9 cellular contexts compared by ENCODE assay signal in genomic region chr18:59837586-59837985, GRCh38.
DNase-seq lines count a peak whose midpoint lies in the region; ATAC-seq and TF ChIP-seq lines count a peak whose summit lies in the region.
"Had no signal": no experiment of that assay in that cellular context is flagged by ENCODE, and none has a peak within 500 bp of the region (broad histone marks: within the 10 kb centered on the region; RNA-seq: fewer than 3 reads in every experiment).

No MANE protein-coding gene starts in this region.

- H3K4me1 Mint-ChIP-seq in WTC11: peaks cover 43% of the 10 kb centered on the region

- peak; percentile 91 for TF ChIP-seq CTCF in BJ (IDR thresholded peaks at IDR 0.05; ENCODE audit: insufficient read depth, low read depth, low read length)
- peak; percentile 87 for TF ChIP-seq CTCF in WTC11 (IDR thresholded peaks at IDR 0.05)
- TF ChIP-seq CTCF in coronary artery (IDR thresholded peaks at IDR 0.05): peak; percentile 66
- peak; percentile 81 for TF ChIP-seq CTCF in lower lobe of right lung (IDR thresholded peaks at IDR 0.05)

- H3K9me3 ChIP-seq in lower lobe of right lung: no peaks in the 10 kb centered on the region

- H3K27ac ChIP-seq in coronary artery (no peak overlapping the region), lower lobe of right lung (no peak overlapping the region)

- H3K36me3 ChIP-seq in BJ (ENCODE audit: control insufficient read depth, insufficient read depth, low read length) (no peaks in the 10 kb centered on the region), lower lobe of right lung (no peaks in the 10 kb centered on the region)

- ATAC-seq in GM18907 (IDR thresholded peaks at IDR 0.05; ENCODE audit: unreplicated experiment) (peak; percentile 63), HG03139 (IDR thresholded peaks at IDR 0.05; ENCODE audit: unreplicated experiment) (peak; percentile 51), WTC11 (peak; percentile 58), lower lobe of right lung (peak; percentile 53 to 60)

- H3K9me3 Mint-ChIP-seq in WTC11: no peaks in the 10 kb centered on the region
- H3K9me3 Mint-ChIP-seq: stimulated activated naive CD8-positive, alpha-beta T cell treated with anti-CD3 and anti-CD28 coated beads, Interleukin-15, Interleukin-2, amounts not matched to agents 100 ng/mL and 50 ng/mL, for 24 hours had no signal

- DNase-seq in BJ (ENCODE audit: low read depth) (no peak), NCI-H2171 (lab: John Stamatoyannopoulos, UW) (peak; percentile 42), WTC11 (ENCODE audit: low spot score) (peak; percentile 57), coronary artery (ENCODE audit: low spot score) (no peak), lower lobe of right lung (no peak)
- DNase-seq in stimulated activated CD8-positive, alpha-beta memory T cell treated with anti-CD3 and anti-CD28 coated beads, Interleukin-7, amount 100 ng/mL, for 24 hours (ENCODE audit: low read depth): peak; percentile 4

- intact Hi-C loops in lower lobe of right lung (cut with DNase I): no loop called here

- no peak overlapping the region for H3K4me3 Mint-ChIP-seq in WTC11
- H3K4me3 Mint-ChIP-seq: stimulated activated naive CD8-positive, alpha-beta T cell treated with anti-CD3 and anti-CD28 coated beads, Interleukin-15, Interleukin-2, amounts not matched to agents 100 ng/mL and 50 ng/mL, for 24 hours had no signal

- no peaks in the 10 kb centered on the region; the same call in 1 of the 2 replicates for H3K27me3 Mint-ChIP-seq in WTC11 (ENCODE audit: low read depth)

- POLR2A ChIA-PET in BJ (lab: Charles Lee) (no interaction called here), WTC11 (lab: Charles Lee) (interaction anchor here (0.6 kb wide), 1 partner anchor 63 kb away, joined by 3 read pairs; no protein-coding TSS in a partner anchor)

- CTCF ChIA-PET in BJ (lab: Yijun Ruan, JAX): interaction anchor here (0.6 to 4.0 kb wide), 13 partner anchors 11 to 717 kb away, joined by 3 to 22 read pairs (median 4); partner anchors contain the start of gene PMAIP1
- CTCF ChIA-PET in WTC11 (lab: Charles Lee): interaction anchor here (0.6 to 4.7 kb wide), 16 partner anchors 10 to 159 kb away, joined by 3 to 43 read pairs (median 4); no protein-coding TSS in a partner anchor

- H3K4me1 ChIP-seq in lower lobe of right lung: no peaks in the 10 kb centered on the region

- no peak overlapping the region for H3K27ac Mint-ChIP-seq in WTC11
- H3K27ac Mint-ChIP-seq: stimulated activated naive CD8-positive, alpha-beta T cell treated with anti-CD3 and anti-CD28 coated beads, Interleukin-15, Interleukin-2, amounts not matched to agents 100 ng/mL and 50 ng/mL, for 24 hours had no signal

- H3K4me3 ChIP-seq in BJ (ENCODE audit: low read depth, low read length): no peak overlapping the region
- no peak overlapping the region for H3K4me3 ChIP-seq in coronary artery
- H3K4me3 ChIP-seq in lower lobe of right lung: no peak overlapping the region

- H3K27me3 ChIP-seq in BJ (ENCODE audit: control insufficient read depth, insufficient read depth, low read length): peaks cover 2% of the 10 kb centered on the region; the same call in 1 of the 2 replicates
- H3K27me3 ChIP-seq in lower lobe of right lung (ENCODE audit: low read depth): no peaks in the 10 kb centered on the region

- H3K36me3 Mint-ChIP-seq in WTC11: no peaks in the 10 kb centered on the region

TF ChIP-seq in WTC11, 78 proteins besides CTCF, POLR2A, EP300 and RAD21:
- TF ChIP-seq ZNF425 (CRISPR knock-in tag; conservative IDR thresholded peaks at IDR 0.05) (no peak), NFYB (CRISPR knock-in tag; conservative IDR thresholded peaks at IDR 0.05; ENCODE audit: low read depth) (no peak), SOX15 (CRISPR knock-in tag; IDR thresholded peaks at IDR 0.05) (no peak), GABPB1 (CRISPR knock-in tag; IDR thresholded peaks at IDR 0.05) (no peak), ELF4 (CRISPR knock-in tag; IDR thresholded peaks at IDR 0.05; ENCODE audit: low read depth) (no peak), ERG (CRISPR knock-in tag; IDR thresholded peaks at IDR 0.05) (no peak), MXD4 (CRISPR knock-in tag; IDR thresholded peaks at IDR 0.05; ENCODE audit: borderline replicate concordance) (no peak), NR2C2 (CRISPR knock-in tag; IDR thresholded peaks at IDR 0.05) (no peak), TEAD4 (CRISPR knock-in tag; IDR thresholded peaks at IDR 0.05) (no peak), IRF2 (CRISPR knock-in tag; IDR thresholded peaks at IDR 0.05; ENCODE audit: borderline replicate concordance, low read depth) (no peak), ZNF281 (CRISPR knock-in tag; IDR thresholded peaks at IDR 0.05) (no peak)

Comparison
In these comparisons a context has a peak if more than half of its experiments do, and no peak if none do; other contexts are left out.
1. DNase-seq: peak in NCI-H2171 (single experiment), WTC11 (single experiment) and stimulated activated CD8-positive, alpha-beta memory T cell treated with anti-CD3 and anti-CD28 coated beads, Interleukin-7, amount 100 ng/mL, for 24 hours (single experiment); none in BJ (single experiment), coronary artery (single experiment) and lower lobe of right lung (single experiment).
2. Peak in every context shown above with its lines, with median percentiles within 50 percentile points of each other: CTCF ChIP-seq and ATAC-seq.